Comparison of ENCODE assay signal across 22 cellular contexts in genomic region chr3:169029674-169030285, GRCh38.
DNase-seq lines count a peak whose midpoint lies in the region; ATAC-seq, FAIRE-seq and TF ChIP-seq lines count a peak whose summit lies in the region.
"Had no signal": no experiment of that assay in that cellular context is flagged by ENCODE, and none has a peak within 500 bp of the region (broad histone marks: within the 10 kb centered on the region; RNA-seq: fewer than 3 reads in every experiment).

No MANE protein-coding gene starts in this region.

- H3K9ac ChIP-seq in mammary epithelial cell (ENCODE audit: insufficient read depth, low read length) = no peak overlapping the region

- 100% methylated on average over 3 of the region's 3 CpGs for WGBS in mammary epithelial cell (ENCODE audit: low coverage, missing lambda C conversion rate)

- no peak for FAIRE-seq in bronchial epithelial cell (lab: Jason Lieb, UNC)
- FAIRE-seq: A549, GM12878, H54, K562 had no signal

- POLR2A ChIA-PET in MCF 10A (lab: Yijun Ruan, JAX) = no interaction called here

- intact Hi-C loops in mammary epithelial cell (cut with micrococcal nuclease) = loop anchor here (10.0 kb wide), 1 partner anchor 75 kb away; no protein-coding TSS in a partner anchor
- intact Hi-C loops in MCF 10A (cut with micrococcal nuclease) = loop anchor here (5.0 to 10.0 kb wide), 2 partner anchors 165 to 633 kb away; partner anchors contain the start of gene MECOM

- H3K4me2 ChIP-seq in mammary epithelial cell (ENCODE audit: insufficient read depth, low read depth, low read length) = peak overlapping the region; percentile 28
- H3K4me2 ChIP-seq: A549, GM23338 had no signal

- H3K27me3 ChIP-seq in mammary epithelial cell (ENCODE audit: insufficient read depth, low read length) = no peaks in the 10 kb centered on the region
- H3K27me3 ChIP-seq in bronchial epithelial cell (ENCODE audit: control insufficient read depth, insufficient read depth, low read length) = no peaks in the 10 kb centered on the region
- H3K27me3 ChIP-seq in foreskin keratinocyte = no peaks in the 10 kb centered on the region

- H3K4me3 Mint-ChIP-seq in MCF 10A (ENCODE audit: unreplicated experiment) = no peak overlapping the region
- H3K4me3 Mint-ChIP-seq: CD4-positive, alpha-beta T cell; GM23338 had no signal

- no peak overlapping the region for H2AFZ ChIP-seq in mammary epithelial cell (ENCODE audit: low read depth, low read length)
- H2AFZ ChIP-seq: GM23338 had no signal

- CTCF ChIA-PET in mammary epithelial cell (lab: Charles Lee; ENCODE audit: low non-redundant PET) = interaction anchor here (0.6 kb wide), 1 partner anchor 10 kb away, joined by 3 read pairs; no protein-coding TSS in a partner anchor
- CTCF ChIA-PET in MCF 10A (lab: Yijun Ruan, JAX) = interaction anchor here (0.7 to 3.2 kb wide), 2 partner anchors 12 to 35 kb away, joined by 3 to 19 read pairs; no protein-coding TSS in a partner anchor

- peaks cover 17% of the 10 kb centered on the region for H3K4me1 Mint-ChIP-seq in MCF 10A (ENCODE audit: insufficient read depth, unreplicated experiment)
- H3K4me1 Mint-ChIP-seq: GM23338 had no signal

- H4K20me1 ChIP-seq in mammary epithelial cell (ENCODE audit: insufficient read depth, low read length) = no peaks in the 10 kb centered on the region

- H3K4me3 ChIP-seq in mammary epithelial cell (replicated peaks in 1 of 3; ENCODE audit: insufficient read depth in 1 of 3, low read depth in 2 of 3, low read length in 3 of 3) = no peak overlapping the region
- H3K4me3 ChIP-seq in bronchial epithelial cell (ENCODE audit: low read depth, low read length) = no peak overlapping the region
- H3K4me3 ChIP-seq: A549, GM12878, GM23338, K562 had no signal

- TF ChIP-seq CTCF in mammary epithelial cell (conservative IDR thresholded peaks at IDR 0.05 in 1 of 2, IDR thresholded peaks at IDR 0.05 in 1 of 2; ENCODE audit: extremely low read depth in 1 of 2, insufficient read depth in 1 of 2, low read depth in 1 of 2, low read length in 2 of 2) (no peak), MCF 10A (IDR thresholded peaks at IDR 0.05; ENCODE audit: unreplicated experiment) (no peak), bronchial epithelial cell (IDR thresholded peaks at IDR 0.05; ENCODE audit: insufficient read depth, low read length, severe bottlenecking) (no peak), foreskin keratinocyte (conservative IDR thresholded peaks at IDR 0.05) (no peak)

- no peaks in the 10 kb centered on the region for H3K9me3 ChIP-seq in mammary epithelial cell (replicated peaks; ENCODE audit: insufficient read depth, low read length)
- H3K9me3 ChIP-seq: A549 had no signal

- dilution Hi-C loops in mammary epithelial cell (cut with HindIII; ENCODE audit: low sequenced_read_pairs) = no loop called here

- H3K27ac Mint-ChIP-seq in MCF 10A (ENCODE audit: low read depth, unreplicated experiment) = no peak overlapping the region
- H3K27ac Mint-ChIP-seq: CD4-positive, alpha-beta T cell; GM23338 had no signal

- H3K27me3 Mint-ChIP-seq in MCF 10A (ENCODE audit: insufficient read depth, unreplicated experiment) = no peaks in the 10 kb centered on the region
- H3K27me3 Mint-ChIP-seq: CD4-positive, alpha-beta T cell had no signal

- no TSS peak for BruUV-seq in mammary epithelial cell (replicated peaks; lab: Mats Ljungman, UMichigan)
- no TSS peak for BruUV-seq in MCF 10A (replicated peaks; lab: Mats Ljungman, UMichigan)

- H3K79me2 ChIP-seq in mammary epithelial cell (ENCODE audit: insufficient read depth, low read length) = no peaks in the 10 kb centered on the region

- no peaks in the 10 kb centered on the region for H3K36me3 ChIP-seq in mammary epithelial cell (ENCODE audit: insufficient read depth, low read length)
- no peaks in the 10 kb centered on the region for H3K36me3 ChIP-seq in bronchial epithelial cell (ENCODE audit: control insufficient read depth, insufficient read depth, low read length)

- in situ Hi-C loops in mammary epithelial cell (cut with MboI; ENCODE audit: low sequenced_read_pairs in 2 of 2) = loop anchor here in 1 of 2 donors (25.0 kb wide), 1 partner anchor 108 kb away; no protein-coding TSS in a partner anchor

- peak; percentile 39 for DNase-seq in mammary epithelial cell
- no peak for DNase-seq in MCF 10A (ENCODE audit: unreplicated experiment)
- DNase-seq in bronchial epithelial cell (ENCODE audit: low read depth) = peak; percentile 63
- DNase-seq in foreskin keratinocyte = peak in 1 of 2 donors; percentile 10
- no peak for DNase-seq in COLO829 (ENCODE audit: low spot score)
- DNase-seq: AML-193; Calu3; CD4-positive, alpha-beta T cell; DND-41; EL; HCEC 1CT; IMR-90 had no signal

- ATAC-seq in foreskin keratinocyte (peak; percentile 30), GM18519 (IDR thresholded peaks at IDR 0.05; ENCODE audit: low FRiP score, unreplicated experiment) (no peak), GM18909 (IDR thresholded peaks at IDR 0.05; ENCODE audit: poor library complexity, unreplicated experiment) (no peak)
- ATAC-seq: A549, GM12878, GM23338, K562 had no signal

- H3K9me3 Mint-ChIP-seq in MCF 10A (ENCODE audit: unreplicated experiment) = no peaks in the 10 kb centered on the region
- H3K9me3 Mint-ChIP-seq: CD4-positive, alpha-beta T cell; GM23338 had no signal

- H3K27ac ChIP-seq in mammary epithelial cell (ENCODE audit: insufficient read depth, low read depth, low read length) = peak overlapping the region; percentile 20
- no peak overlapping the region for H3K27ac ChIP-seq in foreskin keratinocyte
- H3K27ac ChIP-seq: 22Rv1, A549, C4-2B, HL-60 had no signal

- H3K36me3 Mint-ChIP-seq in MCF 10A (ENCODE audit: insufficient read depth, unreplicated experiment) = no peaks in the 10 kb centered on the region

- H3K4me1 ChIP-seq in mammary epithelial cell (ENCODE audit: insufficient read depth, low read length) (peaks cover 37% of the 10 kb centered on the region), foreskin keratinocyte (peaks cover 15% of the 10 kb centered on the region)

Comparison
In these comparisons a context has a peak if more than half of its experiments do, and no peak if none do; other contexts are left out.
1. DNase-seq: peak in mammary epithelial cell (single experiment) and bronchial epithelial cell (single experiment); none in MCF 10A (single experiment) and COLO829 (single experiment).